Comparison of ENCODE assay signal across 8 cellular contexts in the genomic region with DNA sequence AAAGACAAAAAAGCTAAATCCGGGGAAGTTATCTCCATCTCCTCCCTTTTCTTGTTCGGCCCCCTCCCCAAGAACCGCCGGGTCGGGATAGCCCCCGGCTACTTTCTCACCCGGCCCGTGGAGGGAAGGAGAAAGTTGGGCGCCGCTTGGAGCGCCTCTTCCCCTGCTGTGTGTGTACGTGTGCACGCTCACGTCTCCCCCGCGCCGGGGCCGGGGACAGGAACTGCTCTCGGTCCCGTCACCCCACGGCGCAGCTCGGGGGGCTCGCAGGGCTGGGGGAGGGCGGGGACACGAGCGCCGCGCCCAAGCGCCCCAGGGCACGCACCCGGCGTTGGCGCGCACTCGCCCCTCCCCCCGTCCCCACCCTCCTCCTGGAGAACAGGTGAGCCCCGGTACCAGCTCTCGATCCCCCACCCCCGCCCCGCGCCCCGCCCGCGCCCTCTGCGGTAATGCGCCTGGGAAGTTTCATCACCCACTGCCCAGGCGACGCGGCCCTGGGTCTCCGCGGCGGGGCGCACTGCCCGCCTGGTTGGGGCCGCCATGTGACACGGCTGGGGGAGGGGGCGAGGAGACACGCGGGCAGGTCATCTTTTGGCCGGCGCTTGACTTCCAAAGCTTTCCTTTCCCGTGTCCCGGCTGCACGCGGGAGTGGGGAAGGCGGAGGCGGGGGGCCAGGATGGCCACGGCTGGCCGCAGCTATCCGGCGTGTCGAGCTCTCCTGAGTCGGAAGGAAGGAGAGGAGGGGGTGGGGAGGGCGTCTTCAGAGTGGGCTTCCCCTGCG. TPM values are rescaled to one million over a fixed set of nuclear protein-coding genes. Genes with fewer than 3 reads are reported as not detected.
DNase-seq lines count a peak whose midpoint lies in the region; ATAC-seq, FAIRE-seq and TF ChIP-seq lines count a peak whose summit lies in the region.

No MANE protein-coding gene starts in this region.

- peaks cover 0 to 9% (median 0%) of the 10 kb centered on the region in 11 experiments; a peak in 1 of 22 replicates for H3K36me3 ChIP-seq in BLaER1 treated with 17β-estradiol and CSF1 and Interleukin-3, amounts not matched to agents 10 nM and 100 nM
- H3K36me3 ChIP-seq in left lung = no peaks in the 10 kb centered on the region
- H3K36me3 ChIP-seq in testis (ENCODE audit: low read depth, missing control alignments) = no peaks in the 10 kb centered on the region
- H3K36me3 ChIP-seq in small intestine (ENCODE audit: control insufficient read depth in 2 of 2, insufficient read depth in 2 of 2, low read length in 2 of 2) = no peaks in the 10 kb centered on the region

- H3K27ac ChIP-seq in BLaER1 treated with 17β-estradiol and CSF1 and Interleukin-3, amounts not matched to agents 10 nM and 100 nM = peak overlapping the region; percentile 2 to 82 (median 78); a peak in 21 of 22 replicates
- H3K27ac ChIP-seq in left lung (peak overlapping the region in 1 of 2 donors; percentile 28), testis (no peak overlapping the region), small intestine (ENCODE audit: low read depth in 1 of 2, low read length in 1 of 2) (no peak overlapping the region)

- 3% methylated on average over 11 to 55 of the region's 76 CpGs for WGBS in testis, 2 donors
- 1 to 3% (median 3%) methylated on average over 46 to 76 of the region's 76 CpGs for WGBS in small intestine, 3 donors

- H3K4me1 ChIP-seq in BLaER1 treated with 17β-estradiol and CSF1 and Interleukin-3, amounts not matched to agents 10 nM and 100 nM = peaks cover 35 to 60% (median 49%) of the 10 kb centered on the region in 10 experiments
- H3K4me1 ChIP-seq in left lung (peaks cover 17 to 47% of the 10 kb centered on the region in 2 donors), testis (peaks cover 28% of the 10 kb centered on the region), small intestine (ENCODE audit: control insufficient read depth in 2 of 2, insufficient read depth in 1 of 2, low read depth in 1 of 2, low read length in 1 of 2) (no peaks in the 10 kb centered on the region)

- H3K9ac ChIP-seq in BLaER1 treated with 17β-estradiol and CSF1 and Interleukin-3, amounts not matched to agents 10 nM and 100 nM = peak overlapping the region; percentile 70 to 84 (median 78)

- peaks cover 0 to 18% (median 0%) of the 10 kb centered on the region in 11 experiments; a peak in 7 of 22 replicates for H3K9me3 ChIP-seq in BLaER1 treated with 17β-estradiol and CSF1 and Interleukin-3, amounts not matched to agents 10 nM and 100 nM (replicated peaks in 1 of 11)
- H3K9me3 ChIP-seq in left lung (no peaks in the 10 kb centered on the region), testis (no peaks in the 10 kb centered on the region), small intestine (ENCODE audit: control insufficient read depth, low read depth) (no peaks in the 10 kb centered on the region)

- no peak for TF ChIP-seq POLR2A in testis (IDR thresholded peaks at IDR 0.05)

- H3K4me3 ChIP-seq in BLaER1 treated with 17β-estradiol and CSF1 and Interleukin-3, amounts not matched to agents 10 nM and 100 nM = peak overlapping the region; percentile 55 to 76 (median 73)
- H3K4me3 ChIP-seq in LNCaP clone FGC (ENCODE audit: low read depth, low read length) (peak overlapping the region; percentile 81), left lung (peak overlapping the region; percentile 34 to 42), testis (peak overlapping the region; percentile 40 to 48), small intestine (ENCODE audit: low read depth in 1 of 2, low read length in 2 of 2) (peak overlapping the region in 1 of 2 donors; percentile 13)

- peak; percentile 42 for DNase-seq in LNCaP clone FGC (ENCODE audit: low read depth)
- DNase-seq in activated naive CD8-positive, alpha-beta T cell treated with anti-CD3 and anti-CD28 coated beads, Interleukin-2, amount 50 U/mL, for 16 hours (ENCODE audit: low read depth, low spot score) = peak; percentile 13
- peak in 1 of 2 donors; percentile 78 for DNase-seq in left lung
- DNase-seq in testis = no peak
- no peak for DNase-seq in small intestine

- H3K4me2 ChIP-seq in BLaER1 treated with 17β-estradiol and CSF1 and Interleukin-3, amounts not matched to agents 10 nM and 100 nM = peak overlapping the region; percentile 82 to 95 (median 87)

- H4K20me1 ChIP-seq in BLaER1 treated with 17β-estradiol and CSF1 and Interleukin-3, amounts not matched to agents 10 nM and 100 nM = peaks cover 0 to 18% (median 6%) of the 10 kb centered on the region in 11 experiments; a peak in 10 of 22 replicates

- intact Hi-C loops in left lung (cut with DNase I) = loop anchor here in 1 of 2 donors (2.0 kb wide), 1 partner anchor 35 kb away; no protein-coding TSS in a partner anchor
- intact Hi-C loops in testis (cut with DNase I; ENCODE audit: low total_unique reads) = no loop called here

- H3K27me3 ChIP-seq in BLaER1 treated with 17β-estradiol and CSF1 and Interleukin-3, amounts not matched to agents 10 nM and 100 nM = peaks cover 17 to 40% (median 32%) of the 10 kb centered on the region in 11 experiments
- H3K27me3 ChIP-seq in left lung (peaks cover 40 to 87% of the 10 kb centered on the region in 2 donors), testis (no peaks in the 10 kb centered on the region), small intestine (ENCODE audit: control insufficient read depth in 2 of 2, insufficient read depth in 2 of 2, low read length in 2 of 2) (peaks cover 26 to 31% of the 10 kb centered on the region in 2 donors)

- TF ChIP-seq CTCF in LNCaP clone FGC (IDR thresholded peaks at IDR 0.05; ENCODE audit: control insufficient read depth, extremely low read depth, insufficient read depth) (peak; percentile 68), left lung (IDR thresholded peaks at IDR 0.05) (no peak), testis (IDR thresholded peaks at IDR 0.05) (no peak)

- ATAC-seq in GM19438 (IDR thresholded peaks at IDR 0.05; ENCODE audit: low read depth, unreplicated experiment) (peak; percentile 45), left lung (peak; percentile 8), GM18867 (IDR thresholded peaks at IDR 0.05; ENCODE audit: unreplicated experiment) (no peak)

- no peak for FAIRE-seq in small intestine (lab: Jason Lieb, UNC)

RNA-seq across cellular contexts. Expression of a gene that starts 1.3 kb away (rescaled TPM):
- total RNA-seq in left lung (1 to 10 TPM; 2.9 to 5.5 TPM), testis (1 to 10 TPM in 1 of 2 donors, under 1 TPM in 1; 0.87 to 2.0 TPM)
- polyA plus RNA-seq in testis (ENCODE audit: insufficient read depth, low read depth, low replicate concordance) (2.0 TPM), small intestine (10 to 100 TPM in 1 of 3 donors, 1 to 10 TPM in 1, not detected in 1; 1.4 to 12.1 TPM)

Comparison
In these comparisons a context has a peak if more than half of its experiments do, and no peak if none do; other contexts are left out.
1. H3K27ac ChIP-seq: peak in BLaER1 treated with 17β-estradiol and CSF1 and Interleukin-3, amounts not matched to agents 10 nM and 100 nM (11 of 11); none in testis (0 of 2) and small intestine (0 of 2).
2. DNase-seq: peak in LNCaP clone FGC (single experiment) and activated naive CD8-positive, alpha-beta T cell treated with anti-CD3 and anti-CD28 coated beads, Interleukin-2, amount 50 U/mL, for 16 hours (single experiment); none in testis (single experiment) and small intestine (single experiment).